20 cellular contexts compared by ENCODE assay signal in the genomic region with DNA sequence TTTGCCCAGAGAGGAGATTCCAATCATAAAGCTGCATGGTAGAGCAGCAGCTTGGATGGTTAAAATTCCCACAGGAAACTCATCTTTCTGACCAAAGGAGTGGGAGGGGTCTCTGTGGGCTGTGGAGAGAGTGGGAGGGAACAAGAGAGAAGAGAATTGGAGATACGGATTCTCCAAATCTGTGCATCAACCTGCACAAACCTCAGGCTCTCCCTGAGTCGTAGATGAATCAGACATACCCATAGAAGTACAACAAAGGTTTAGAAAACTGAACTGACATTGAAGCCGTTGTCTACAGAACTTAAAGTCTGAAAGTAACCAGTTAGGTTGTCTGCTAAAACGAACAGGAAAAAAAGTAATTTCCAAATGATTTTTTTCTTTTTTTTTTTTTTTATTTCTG. TPM values are rescaled to one million over a fixed set of nuclear protein-coding genes. Genes with fewer than 3 reads are reported as not detected.
DNase-seq lines count a peak whose midpoint lies in the region; ATAC-seq, FAIRE-seq and TF ChIP-seq lines count a peak whose summit lies in the region.
"Had no signal": no experiment of that assay in that cellular context is flagged by ENCODE, and none has a peak within 500 bp of the region (broad histone marks: within the 10 kb centered on the region; RNA-seq: fewer than 3 reads in every experiment).

No MANE protein-coding gene starts in this region.

- H3K14ac ChIP-seq in IMR-90 (replicated peaks; ENCODE audit: low read depth, low read length), result no peak overlapping the region

- no peaks in the 10 kb centered on the region for H3K79me1 ChIP-seq in IMR-90 (ENCODE audit: low read depth in 1 of 2, low read length in 2 of 2)

- no peaks in the 10 kb centered on the region for H3K36me3 ChIP-seq in IMR-90 (ENCODE audit: control insufficient read depth, insufficient read depth, low read length)
- H3K36me3 ChIP-seq in vagina, result no peaks in the 10 kb centered on the region
- H3K36me3 ChIP-seq: MG63 had no signal

- H4K91ac ChIP-seq in IMR-90 (ENCODE audit: insufficient read depth, low read depth, low read length), result no peak overlapping the region

- DNase-seq in Daoy (ENCODE audit: low read depth) (peak; percentile 29), IMR-90 (peak; percentile 53), RPMI7951 (ENCODE audit: low read depth) (peak; percentile 22), epithelial cell of esophagus (ENCODE audit: low read depth) (peak; percentile 20), GM19239 (ENCODE audit: insufficient read length, low spot score) (no peak), natural killer cell (no peak), vagina (ENCODE audit: extremely low spot score in 2 of 2) (no peak)
- DNase-seq: GM23248, HCEC 1CT, Karpas-422, MG63, NCI-H1417, NCI-H1694 treated with DMSO at 0.1 percent for 48 hours, NCI-H2081 treated with DMSO at 0.1 percent for 48 hours, NCI-H510A, SHP77 had no signal

- H3K4me1 ChIP-seq in IMR-90 (ENCODE audit: control insufficient read depth, insufficient read depth, low read length) (0 out of 2 replicates have a peak, but pooled peaks cover 2% of the 10 kb centered on the region), vagina (no peaks in the 10 kb centered on the region)

- H3K27me3 Mint-ChIP-seq in natural killer cell (ENCODE audit: low read depth in 2 of 2), result peaks cover 8 to 20% of the 10 kb centered on the region in 2 donors

- no peak overlapping the region for H2AK9ac ChIP-seq in IMR-90 (replicated peaks; ENCODE audit: low read depth, low read length, poor library complexity)

- no peak overlapping the region for H3K4ac ChIP-seq in IMR-90 (ENCODE audit: low read depth, low read length)

- H3K27ac ChIP-seq in IMR-90 (ENCODE audit: insufficient read depth, low read length) (no peak overlapping the region), vagina (no peak overlapping the region)
- H3K27ac ChIP-seq: GM23248 had no signal

- no peak overlapping the region for H3K27ac Mint-ChIP-seq in natural killer cell
- H3K27ac Mint-ChIP-seq: CD14-positive monocyte had no signal

- no TSS peak for BruUV-seq in IMR-90 (replicated peaks; lab: Mats Ljungman, UMichigan)

- no peak overlapping the region for H2BK5ac ChIP-seq in IMR-90 (ENCODE audit: low read depth, low read length, poor library complexity, severe bottlenecking)

- POLR2A ChIA-PET in IMR-90 (lab: Charles Lee; ENCODE audit: unreplicated experiment), result no interaction called here

- H3K4me3 Mint-ChIP-seq in natural killer cell, result no peak overlapping the region
- H3K4me3 Mint-ChIP-seq: CD14-positive monocyte had no signal

- H3K56ac ChIP-seq in IMR-90 (ENCODE audit: extremely low read depth, insufficient read depth, low read length), result no peak overlapping the region

- no peak overlapping the region for H3K23ac ChIP-seq in IMR-90 (ENCODE audit: low read depth, low read length)

- H3K36me3 Mint-ChIP-seq in natural killer cell, result no peaks in the 10 kb centered on the region
- H3K36me3 Mint-ChIP-seq: CD14-positive monocyte had no signal

- H2BK15ac ChIP-seq in IMR-90 (ENCODE audit: low read depth, low read length), result no peak overlapping the region

- in situ Hi-C loops in IMR-90 (cut with MboI; ENCODE audit: low sequenced_read_pairs), result no loop called here

- no peak overlapping the region for H3K18ac ChIP-seq in IMR-90 (ENCODE audit: low read depth, low read length)

- intact Hi-C loops in IMR-90 (cut with micrococcal nuclease) (no loop called here), natural killer cell (cut with micrococcal nuclease) (no loop called here), vagina (cut with DNase I) (no loop called here)

- no peak overlapping the region for H2AK5ac ChIP-seq in IMR-90 (ENCODE audit: low read depth, low read length)

- H2BK120ac ChIP-seq in IMR-90 (ENCODE audit: low read depth, low read length), result no peak overlapping the region

- no peak for FAIRE-seq in GM19239 (lab: Jason Lieb, UNC)
- FAIRE-seq: A204.1 had no signal

- TF ChIP-seq CTCF in IMR-90 (conservative IDR thresholded peaks at IDR 0.05; ENCODE audit: low read depth, low read length) (no peak), epithelial cell of esophagus (IDR thresholded peaks at IDR 0.05; ENCODE audit: insufficient read depth, low read depth, low read length, missing control alignments) (no peak), natural killer cell (IDR thresholded peaks at IDR 0.05) (no peak), vagina (IDR thresholded peaks at IDR 0.05) (no peak)

- H3K27me3 ChIP-seq in IMR-90 (ENCODE audit: control insufficient read depth, insufficient read depth, low read length) (no peaks in the 10 kb centered on the region), vagina (no peaks in the 10 kb centered on the region)
- H3K27me3 ChIP-seq: MG63 had no signal

- dilution Hi-C loops in IMR-90 (cut with HindIII; ENCODE audit: low sequenced_read_pairs, unreplicated experiment), result loop anchor here (25.0 kb wide), 1 partner anchor 271 kb away; no protein-coding TSS in a partner anchor

- no peak overlapping the region for H4K8ac ChIP-seq in IMR-90 (ENCODE audit: low read depth in 2 of 2, low read length in 2 of 2)

- CTCF ChIA-PET in IMR-90 (lab: Yijun Ruan, JAX), result interaction anchor here (1.7 kb wide), 1 partner anchor 271 kb away, joined by 4 read pairs; no protein-coding TSS in a partner anchor

- H2AFZ ChIP-seq in IMR-90 (replicated peaks; ENCODE audit: low read length, poor library complexity), result peak overlapping the region; percentile 11
- H2AFZ ChIP-seq: GM23248 had no signal

- no peak overlapping the region for H3K4me2 ChIP-seq in IMR-90 (ENCODE audit: low read depth, low read length)

- H3K4me1 Mint-ChIP-seq in natural killer cell, result no peaks in the 10 kb centered on the region

- H3K4me3 ChIP-seq in IMR-90 (ENCODE audit: insufficient read depth, low read depth, low read length) (no peak overlapping the region), epithelial cell of esophagus (ENCODE audit: low read length) (no peak overlapping the region), vagina (no peak overlapping the region)
- H3K4me3 ChIP-seq: GM23248, MG63 had no signal

- ATAC-seq in IMR-90 (ENCODE audit: low read depth) (no peak), GM21367 (IDR thresholded peaks at IDR 0.05; ENCODE audit: unreplicated experiment) (no peak), natural killer cell (no peak)
- ATAC-seq: Panc1 had no signal

- H3K9me3 Mint-ChIP-seq in natural killer cell, result no peaks in the 10 kb centered on the region

- no peak overlapping the region for H3K9ac ChIP-seq in IMR-90 (ENCODE audit: low read depth, low read length)
- H3K9ac ChIP-seq: GM23248 had no signal

- TF ChIP-seq POLR2A in IMR-90 (IDR thresholded peaks at IDR 0.05; ENCODE audit: low read depth, low read length), result no peak
- TF ChIP-seq POLR2A in vagina (IDR thresholded peaks at IDR 0.05), result no peak

- H3K9me3 ChIP-seq in IMR-90 (ENCODE audit: control insufficient read depth, insufficient read depth, low read length) (no peaks in the 10 kb centered on the region), vagina (no peaks in the 10 kb centered on the region)
- H3K9me3 ChIP-seq: MG63 had no signal

- H2BK20ac ChIP-seq in IMR-90 (ENCODE audit: low read depth, low read length), result no peak overlapping the region

- TF ChIP-seq RAD21 in IMR-90 (IDR thresholded peaks at IDR 0.05; ENCODE audit: low read length), result no peak

- no peak overlapping the region for H4K5ac ChIP-seq in IMR-90 (ENCODE audit: low read depth, low read length)

- H3K9me1 ChIP-seq in IMR-90 (ENCODE audit: insufficient read depth, low read length), result no peaks in the 10 kb centered on the region

- no peaks in the 10 kb centered on the region for H4K20me1 ChIP-seq in IMR-90 (ENCODE audit: insufficient read depth, low read length)

- WGBS in IMR-90 (ENCODE audit: extremely low coverage in 2 of 2, insufficient read length in 1 of 2), 2 experiments, result no CpG with 5 or more reads among the region's 4 CpGs

TF ChIP-seq in IMR-90, 13 proteins besides CTCF, POLR2A, EP300 and RAD21 (continues in another document):
- no peak for TF ChIP-seq RFX5 (IDR thresholded peaks at IDR 0.05; ENCODE audit: low read depth, low read length)
- TF ChIP-seq SMC3 (IDR thresholded peaks at IDR 0.05; ENCODE audit: low read depth, low read length), result no peak
- TF ChIP-seq FOS (IDR thresholded peaks at IDR 0.05; ENCODE audit: low read depth, low read length), result no peak
- TF ChIP-seq, protein P1, sequence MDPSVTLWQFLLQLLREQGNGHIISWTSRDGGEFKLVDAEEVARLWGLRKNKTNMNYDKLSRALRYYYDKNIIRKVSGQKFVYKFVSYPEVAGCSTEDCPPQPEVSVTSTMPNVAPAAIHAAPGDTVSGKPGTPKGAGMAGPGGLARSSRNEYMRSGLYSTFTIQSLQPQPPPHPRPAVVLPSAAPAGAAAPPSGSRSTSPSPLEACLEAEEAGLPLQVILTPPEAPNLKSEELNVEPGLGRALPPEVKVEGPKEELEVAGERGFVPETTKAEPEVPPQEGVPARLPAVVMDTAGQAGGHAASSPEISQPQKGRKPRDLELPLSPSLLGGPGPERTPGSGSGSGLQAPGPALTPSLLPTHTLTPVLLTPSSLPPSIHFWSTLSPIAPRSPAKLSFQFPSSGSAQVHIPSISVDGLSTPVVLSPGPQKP (IDR thresholded peaks at IDR 0.05; ENCODE audit: borderline replicate concordance, low read depth, low read length), result no peak
- TF ChIP-seq, protein P2, sequence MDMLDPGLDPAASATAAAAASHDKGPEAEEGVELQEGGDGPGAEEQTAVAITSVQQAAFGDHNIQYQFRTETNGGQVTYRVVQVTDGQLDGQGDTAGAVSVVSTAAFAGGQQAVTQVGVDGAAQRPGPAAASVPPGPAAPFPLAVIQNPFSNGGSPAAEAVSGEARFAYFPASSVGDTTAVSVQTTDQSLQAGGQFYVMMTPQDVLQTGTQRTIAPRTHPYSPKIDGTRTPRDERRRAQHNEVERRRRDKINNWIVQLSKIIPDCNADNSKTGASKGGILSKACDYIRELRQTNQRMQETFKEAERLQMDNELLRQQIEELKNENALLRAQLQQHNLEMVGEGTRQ (IDR thresholded peaks at IDR 0.05; ENCODE audit: low read depth, low read length), result no peak
- TF ChIP-seq CEBPB (IDR thresholded peaks at IDR 0.05; ENCODE audit: low read depth, low read length), result no peak
- no peak for TF ChIP-seq CHD1 (IDR thresholded peaks at IDR 0.05; ENCODE audit: low read depth, low read length)
- TF ChIP-seq RCOR1 (IDR thresholded peaks at IDR 0.05; ENCODE audit: insufficient replicate concordance, low read length), result no peak
- TF ChIP-seq NFE2L2 (IDR thresholded peaks at IDR 0.05; ENCODE audit: low read depth, low read length), result no peak
- no peak for TF ChIP-seq BHLHE40 (IDR thresholded peaks at IDR 0.05; ENCODE audit: low read depth, low read length)
- no peak for TF ChIP-seq MAZ (IDR thresholded peaks at IDR 0.05; ENCODE audit: borderline replicate concordance, low read depth, low read length)
- TF ChIP-seq MXI1 (IDR thresholded peaks at IDR 0.05; ENCODE audit: borderline replicate concordance, low read depth, low read length), result no peak

RNA-seq across cellular contexts. Expression of a gene that starts 41.9 kb away (rescaled TPM):
- total RNA-seq in Daoy (2014; rRNA removed; shearing (Covaris generic)), result 176 and 218 TPM in 2 replicates
- 22.9 and 65.3 TPM in 2 replicates for total RNA-seq in IMR-90 (2012; rRNA removed)
- 47.2 and 59.0 TPM in 2 replicates for polyA plus RNA-seq in IMR-90 (2012; rRNA removed)
- polyA plus RNA-seq in IMR-90 (2012; cell fraction: cytosol; rRNA removed), result 2.5 and 4.4 TPM in 2 replicates
- 2.1 and 12.7 TPM in 2 replicates for polyA plus RNA-seq in IMR-90 (2012; cell fraction: nucleus; rRNA removed; ENCODE audit: low replicate concordance)
- 148 and 195 TPM in 2 replicates for total RNA-seq in RPMI7951 (2014; rRNA removed; shearing (Covaris generic))
- total RNA-seq in natural killer cell, result 100 to 1,000 TPM; 124 to 197 (median 167) TPM
- 21.6 TPM for total RNA-seq in vagina

Comparison
In these comparisons a context has a peak if more than half of its experiments do, and no peak if none do; other contexts are left out.
1. DNase-seq: peak in Daoy (single experiment), IMR-90 (single experiment), RPMI7951 (single experiment) and epithelial cell of esophagus (single experiment); none in GM19239 (single experiment), natural killer cell (single experiment) and vagina (0 of 2).